18 cellular contexts compared by ENCODE assay signal in genomic region chr4:148263820-148264219, GRCh38.
"Had no signal": no experiment of that assay in that cellular context is flagged by ENCODE, and none has a peak within 500 bp of the region (broad histone marks: within the 10 kb centered on the region; RNA-seq: fewer than 3 reads in every experiment).

No MANE protein-coding gene starts in this region.

- H3K4me1 ChIP-seq: SJSA1 had no signal

- H3K27ac ChIP-seq: SJSA1, SK-N-MC had no signal

- H3K9me3 ChIP-seq: SJSA1 had no signal

- H3K4me3 ChIP-seq: SJSA1, SK-N-MC had no signal

- DNase-seq: KBM-7, MV-4-11, NCI-H1048, NCI-H1105, NCI-H1417, NCI-H1436 treated with DMSO at 0.1 percent for 48 hours, NCI-H1694, NCI-H187 treated with DMSO at 0.1 percent for 48 hours, NCI-H2029 treated with DMSO at 0.1 percent for 48 hours, NCI-H2171 treated with DMSO at 0.1 percent for 48 hours, NCI-H345, NCI-H446 treated with DMSO at 0.1 percent for 48 hours, NCI-H510A treated with DMSO at 0.1 percent for 48 hours, Right ventricle myocardium superior, RPMI8226, SIG-M5 had no signal

- H3K36me3 ChIP-seq: SJSA1 had no signal
